10 cellular contexts compared by ENCODE assay signal in the genomic region with DNA sequence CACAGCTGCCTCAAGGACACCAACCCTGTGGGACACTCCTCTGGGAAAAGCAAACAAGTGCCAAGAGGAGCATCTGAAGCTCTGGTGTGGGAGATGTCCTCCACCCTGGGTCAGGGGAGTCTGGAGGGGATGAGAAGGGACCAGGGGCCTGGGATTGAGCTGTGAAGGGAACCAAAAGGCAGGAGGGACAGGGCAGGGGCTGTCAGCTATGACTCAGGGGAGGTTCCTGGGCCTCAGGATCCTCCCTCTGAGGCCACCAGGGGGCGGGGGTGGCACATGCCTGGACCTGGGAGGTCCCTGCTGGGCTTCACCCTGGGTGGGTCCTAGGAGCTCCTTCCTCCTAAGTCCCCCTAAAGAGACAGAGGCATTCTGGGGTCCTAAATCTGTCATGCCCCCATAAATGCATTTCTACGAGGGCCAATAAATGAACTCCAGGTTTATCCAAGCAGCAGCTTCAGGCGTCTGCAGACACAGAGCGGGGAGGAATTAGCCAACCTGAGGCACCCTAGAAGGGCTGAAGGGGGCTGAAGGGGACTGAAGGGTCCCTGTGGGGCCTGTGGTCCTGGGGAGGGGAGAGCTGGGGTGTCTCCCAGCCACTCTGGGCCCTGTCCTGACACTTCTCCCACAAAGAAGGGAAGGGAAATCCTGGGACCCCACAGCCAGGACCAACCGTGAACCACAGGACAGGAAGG. TPM values are rescaled to one million over a fixed set of nuclear protein-coding genes. Genes with fewer than 3 reads are reported as not detected.
A peak's percentile ranks its signal among the peaks of the same experiment; 100 is the strongest.
DNase-seq lines count a peak whose midpoint lies in the region; ATAC-seq and TF ChIP-seq lines count a peak whose summit lies in the region.
"Had no signal": no experiment of that assay in that cellular context is flagged by ENCODE, and none has a peak within 500 bp of the region (broad histone marks: within the 10 kb centered on the region; RNA-seq: fewer than 3 reads in every experiment).

No MANE protein-coding gene starts in this region.

- no peaks in the 10 kb centered on the region for H3K9me3 ChIP-seq in PC-3 (ENCODE audit: low read length)

- peak overlapping the region; percentile 35 to 44 for H3K27ac Mint-ChIP-seq in effector memory CD8-positive, alpha-beta T cell

- H3K36me3 ChIP-seq in PC-3 (ENCODE audit: low read depth, low read length): no peaks in the 10 kb centered on the region

- no peak overlapping the region for H2AFZ ChIP-seq in PC-3 (ENCODE audit: low read length)

- no peak overlapping the region for H3K9ac ChIP-seq in PC-3 (ENCODE audit: low read length)

- no peak overlapping the region for H3K27ac ChIP-seq in PC-3 (ENCODE audit: low read length)

- H4K20me1 ChIP-seq in PC-3 (ENCODE audit: low read length): no peaks in the 10 kb centered on the region

- H3K9me2 ChIP-seq in PC-3 (replicated peaks; ENCODE audit: low read length): no peaks in the 10 kb centered on the region

- no peaks in the 10 kb centered on the region for H3K27me3 Mint-ChIP-seq in effector memory CD8-positive, alpha-beta T cell

- DNase-seq in NCI-H82 (lab: John Stamatoyannopoulos, UW) (peak; percentile 42), NCI-H82 treated with DMSO at 0.1 percent for 48 hours (lab: John Stamatoyannopoulos, UW; ENCODE audit: unreplicated experiment) (no peak), PC-3 (peak; percentile 22), retinal pigment epithelial cell (ENCODE audit: low read depth) (no peak)
- peak; percentile 19 to 40 (median 26) for DNase-seq in effector memory CD8-positive, alpha-beta T cell

- H3K9me3 Mint-ChIP-seq in effector memory CD8-positive, alpha-beta T cell: no peaks in the 10 kb centered on the region
- H3K9me3 Mint-ChIP-seq: CD4-positive, CD25-positive, alpha-beta regulatory T cell had no signal

- peaks cover 17 to 20% of the 10 kb centered on the region in 2 donors for H3K4me1 Mint-ChIP-seq in effector memory CD8-positive, alpha-beta T cell (ENCODE audit: low read depth in 2 of 2)

- CTCF ChIA-PET in PC-3 (lab: Charles Lee): interaction anchor here (0.7 to 1.1 kb wide), 3 partner anchors 22 to 434 kb away, joined by 3 to 4 read pairs (median 3); no protein-coding TSS in a partner anchor

- no TSS peak for BruUV-seq in PC-3 (replicated peaks; lab: Mats Ljungman, UMichigan)

- H3K79me2 ChIP-seq in PC-3 (ENCODE audit: low read length): no peaks in the 10 kb centered on the region

- no peaks in the 10 kb centered on the region for H3K4me1 ChIP-seq in PC-3 (ENCODE audit: insufficient read depth, low read length)

- no peaks in the 10 kb centered on the region for H3F3A ChIP-seq in PC-3 (ENCODE audit: low read length, unreplicated experiment)

- H3K27me3 ChIP-seq in PC-3 (ENCODE audit: low read length): peaks cover 37% of the 10 kb centered on the region

- POLR2A ChIA-PET in PC-3 (lab: Charles Lee; ENCODE audit: unreplicated experiment): no interaction called here

- H3K36me3 Mint-ChIP-seq in effector memory CD8-positive, alpha-beta T cell (ENCODE audit: insufficient read depth): no peaks in the 10 kb centered on the region
- H3K36me3 Mint-ChIP-seq: CD4-positive, CD25-positive, alpha-beta regulatory T cell had no signal

- H3K4me3 ChIP-seq in PC-3 (ENCODE audit: low read length) (no peak overlapping the region), retinal pigment epithelial cell (ENCODE audit: low read length) (no peak overlapping the region)

- TF ChIP-seq CTCF in PC-3 (conservative IDR thresholded peaks at IDR 0.05; ENCODE audit: low read depth, low read length): peak; percentile 56
- TF ChIP-seq CTCF in retinal pigment epithelial cell (conservative IDR thresholded peaks at IDR 0.05; ENCODE audit: low read depth, low read length): peak; percentile 54

- H3K4me3 Mint-ChIP-seq in effector memory CD8-positive, alpha-beta T cell: peak overlapping the region in 1 of 2 donors; percentile 5
- H3K4me3 Mint-ChIP-seq: CD4-positive, CD25-positive, alpha-beta regulatory T cell had no signal

- peak; percentile 59; the same call in 1 of the 2 replicates for ATAC-seq in PC-3
- ATAC-seq in effector memory CD8-positive, alpha-beta T cell (replicated peaks): peak; percentile 76
- no peak for ATAC-seq in HG03097 (IDR thresholded peaks at IDR 0.05; ENCODE audit: low FRiP score, unreplicated experiment)
- ATAC-seq in HG02852 (IDR thresholded peaks at IDR 0.05; ENCODE audit: unreplicated experiment): no peak
- no peak for ATAC-seq in GM21367 (IDR thresholded peaks at IDR 0.05; ENCODE audit: unreplicated experiment)

- H3K4me2 ChIP-seq in PC-3 (ENCODE audit: low read length): no peak overlapping the region

- intact Hi-C loops in PC-3 (cut with micrococcal nuclease): no loop called here

RNA-seq across cellular contexts. Expression of a gene that starts 31.9 kb away (rescaled TPM):
- not detected in 2 replicates for total RNA-seq in PC-3 (2014; rRNA removed)
- total RNA-seq: skeletal muscle tissue had no signal

Comparison
In these comparisons a context has a peak if more than half of its experiments do, and no peak if none do; other contexts are left out.
1. DNase-seq: peak in NCI-H82 (single experiment), PC-3 (single experiment) and effector memory CD8-positive, alpha-beta T cell (3 of 3); none in NCI-H82 treated with DMSO at 0.1 percent for 48 hours (single experiment) and retinal pigment epithelial cell (single experiment).
2. ATAC-seq: peak in PC-3 (single experiment) and effector memory CD8-positive, alpha-beta T cell (single experiment); none in HG03097 (single experiment), HG02852 (single experiment) and GM21367 (single experiment).